Comparison of ENCODE assay signal across 15 cellular contexts in the genomic region with DNA sequence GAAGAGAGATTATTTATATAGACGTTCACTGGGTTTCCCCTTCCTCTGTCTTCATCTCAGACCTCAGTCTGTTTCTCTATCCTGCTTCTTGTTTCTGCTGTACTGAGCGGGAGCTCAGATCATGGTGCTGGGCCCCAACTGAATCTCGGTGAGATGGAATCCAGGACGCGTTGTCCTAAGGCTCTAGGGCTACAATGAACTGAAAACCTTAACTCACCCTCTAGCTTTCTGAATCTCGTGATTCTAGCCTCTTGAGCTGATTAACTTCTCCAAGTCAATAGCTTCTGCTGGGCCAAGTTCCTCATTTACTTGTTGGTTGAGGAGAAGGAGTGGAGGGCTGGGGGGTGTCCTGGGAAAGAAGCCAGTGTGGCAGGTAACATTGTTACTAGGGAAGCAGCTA. TPM values are rescaled to one million over a fixed set of nuclear protein-coding genes. Genes with fewer than 3 reads are reported as not detected.
DNase-seq lines count a peak whose midpoint lies in the region; ATAC-seq, FAIRE-seq and TF ChIP-seq lines count a peak whose summit lies in the region.
"Had no signal": no experiment of that assay in that cellular context is flagged by ENCODE, and none has a peak within 500 bp of the region (broad histone marks: within the 10 kb centered on the region; RNA-seq: fewer than 3 reads in every experiment).

No MANE protein-coding gene starts in this region.

- DNase-seq in AML-193 (lab: John Stamatoyannopoulos, UW) (peak; percentile 30 to 49), NOMO-1 treated with dmso at 0.1 percent for 144 hours (lab: John Stamatoyannopoulos, UW; ENCODE audit: unreplicated experiment) (peak; percentile 44), foreskin keratinocyte (no peak), urothelium cell line (ENCODE audit: low spot score) (no peak), NCI-H446 treated with DMSO at 0.1 percent for 48 hours (lab: John Stamatoyannopoulos, UW) (no peak)
- DNase-seq: activated CD4-positive, alpha-beta T cell treated with anti-CD3 and anti-CD28 coated beads for 48 hours; activated T-cell treated with anti-CD3 and anti-CD28 coated beads, Interleukin-2, amount 50 U/mL, for 4 hours; HCEC 1CT; NCI-H1417 treated with DMSO at 0.1 percent for 48 hours; posterior cingulate gyrus; T-helper 2 cell had no signal

- FAIRE-seq in urothelium cell line (lab: Jason Lieb, UNC) = no peak
- FAIRE-seq: G401.6 had no signal

- H3K27ac Mint-ChIP-seq in dendritic cell treated with granulocyte-macrophage colony-stimulating factor and Interleukin-4, amounts not matched to agents 40 ng/mL and 50 ng/mL, for 4 days = peak overlapping the region; percentile 93

- TF ChIP-seq CTCF in foreskin keratinocyte (conservative IDR thresholded peaks at IDR 0.05) = no peak

- H3K9ac ChIP-seq in mucosa of rectum (ENCODE audit: low read depth in 1 of 2, low read length in 2 of 2) = peak overlapping the region; percentile 41 to 73

- no peaks in the 10 kb centered on the region for H3K27me3 Mint-ChIP-seq in dendritic cell treated with granulocyte-macrophage colony-stimulating factor and Interleukin-4, amounts not matched to agents 40 ng/mL and 50 ng/mL, for 4 days

- peak overlapping the region; percentile 57 to 69 for H3K4me3 ChIP-seq in mucosa of rectum (ENCODE audit: low read length in 2 of 2)

- H3K36me3 Mint-ChIP-seq in dendritic cell treated with granulocyte-macrophage colony-stimulating factor and Interleukin-4, amounts not matched to agents 40 ng/mL and 50 ng/mL, for 4 days (ENCODE audit: low read depth) = no peaks in the 10 kb centered on the region

- H3K9me3 ChIP-seq in mucosa of rectum (ENCODE audit: control insufficient read depth in 2 of 2, low read length in 2 of 2) = no peaks in the 10 kb centered on the region

- H3K36me3 ChIP-seq in mucosa of rectum (ENCODE audit: control insufficient read depth in 2 of 2, insufficient read depth in 2 of 2, low read length in 2 of 2) = no peaks in the 10 kb centered on the region

- H3K27me3 ChIP-seq in mucosa of rectum (ENCODE audit: control insufficient read depth in 2 of 2, insufficient read depth in 2 of 2, low read length in 2 of 2) (no peaks in the 10 kb centered on the region), foreskin keratinocyte (no peaks in the 10 kb centered on the region)

- peaks cover 37% of the 10 kb centered on the region for H3K4me1 Mint-ChIP-seq in dendritic cell treated with granulocyte-macrophage colony-stimulating factor and Interleukin-4, amounts not matched to agents 40 ng/mL and 50 ng/mL, for 4 days (ENCODE audit: low read depth)

- intact Hi-C loops in dendritic cell treated with granulocyte-macrophage colony-stimulating factor and Interleukin-4, amounts not matched to agents 40 ng/mL and 50 ng/mL, for 4 days (cut with micrococcal nuclease) = loop anchor here (2.0 kb wide), 1 partner anchor 21 kb away; no protein-coding TSS in a partner anchor

- peak overlapping the region; percentile 27 for H3K4me3 Mint-ChIP-seq in dendritic cell treated with granulocyte-macrophage colony-stimulating factor and Interleukin-4, amounts not matched to agents 40 ng/mL and 50 ng/mL, for 4 days
- H3K4me3 Mint-ChIP-seq: activated T-cell treated with anti-CD3 and anti-CD28 coated beads, Interleukin-2, amount 50 U/mL, for 4 hours had no signal

- peaks cover 8% of the 10 kb centered on the region for H3K9me3 Mint-ChIP-seq in dendritic cell treated with granulocyte-macrophage colony-stimulating factor and Interleukin-4, amounts not matched to agents 40 ng/mL and 50 ng/mL, for 4 days
- H3K9me3 Mint-ChIP-seq: activated T-cell treated with anti-CD3 and anti-CD28 coated beads, Interleukin-2, amount 50 U/mL, for 4 hours had no signal

- ATAC-seq in foreskin keratinocyte (no peak), HG03045 (IDR thresholded peaks at IDR 0.05; ENCODE audit: unreplicated experiment) (no peak)
- ATAC-seq: activated T-cell treated with anti-CD3 and anti-CD28 coated beads, Interleukin-2, amount 50 U/mL, for 4 hours had no signal

- H3K27ac ChIP-seq in mucosa of rectum (ENCODE audit: low read depth in 2 of 2, low read length in 2 of 2) (peak overlapping the region; percentile 77 to 88), foreskin keratinocyte (no peak overlapping the region)

- H3K4me1 ChIP-seq in mucosa of rectum (ENCODE audit: control insufficient read depth in 2 of 2, insufficient read depth in 2 of 2, low read length in 2 of 2) (peaks cover 13 to 29% of the 10 kb centered on the region in 2 donors), foreskin keratinocyte (peaks cover 17% of the 10 kb centered on the region)

RNA-seq across cellular contexts. Expression of a gene that starts 32.7 kb away (rescaled TPM):
- total RNA-seq in foreskin keratinocyte = 14.5 and 15.0 TPM in 2 replicates
- polyA plus RNA-seq in foreskin keratinocyte = 12.3 and 16.3 TPM in 2 replicates

Comparison
In these comparisons a context has a peak if more than half of its experiments do, and no peak if none do; other contexts are left out.
1. DNase-seq: peak in AML-193 (2 of 2) and NOMO-1 treated with dmso at 0.1 percent for 144 hours (single experiment); none in foreskin keratinocyte (0 of 2), urothelium cell line (single experiment) and NCI-H446 treated with DMSO at 0.1 percent for 48 hours (single experiment).